15 cellular contexts compared by ENCODE assay signal in the genomic region with DNA sequence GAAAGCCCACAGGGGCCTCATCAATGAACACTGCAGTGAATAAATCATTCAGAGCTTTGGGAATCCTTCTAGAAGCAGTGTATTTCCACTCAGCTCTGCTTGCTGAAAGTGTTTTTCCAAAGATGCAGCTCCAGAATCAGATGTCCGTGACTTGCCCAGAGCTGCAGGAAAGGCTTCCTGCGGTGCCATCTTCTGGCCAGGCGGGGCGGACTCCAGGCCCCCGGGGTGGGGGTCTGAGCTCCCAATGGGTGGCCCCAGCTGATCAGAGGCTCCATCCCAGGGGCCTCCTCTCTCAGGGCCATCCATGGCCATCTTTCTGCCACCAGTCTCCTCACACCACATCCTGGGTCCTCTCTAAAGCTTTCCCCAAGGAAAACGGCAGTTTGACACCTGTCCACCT.
DNase-seq lines count a peak whose midpoint lies in the region; ATAC-seq, FAIRE-seq and TF ChIP-seq lines count a peak whose summit lies in the region.
"Had no signal": no experiment of that assay in that cellular context is flagged by ENCODE, and none has a peak within 500 bp of the region (broad histone marks: within the 10 kb centered on the region; RNA-seq: fewer than 3 reads in every experiment).

No MANE protein-coding gene starts in this region.

- H3K4me3 ChIP-seq in H7 (ENCODE audit: insufficient read depth, low read depth, low read length) (no peak overlapping the region), WERI-Rb-1 (ENCODE audit: low read depth, low read length) (no peak overlapping the region), HepG2 (replicated peaks in 1 of 3; ENCODE audit: insufficient read depth in 1 of 3, low read depth in 2 of 3, low read length in 3 of 3) (no peak overlapping the region), spleen (no peak overlapping the region)
- H3K4me3 ChIP-seq: HAP-1, PC-9 had no signal

- H2AFZ ChIP-seq in HepG2 (ENCODE audit: low read length): no peak overlapping the region
- H2AFZ ChIP-seq: PC-9 had no signal

- TF ChIP-seq EP300 in HepG2 (IDR thresholded peaks at IDR 0.05; ENCODE audit: low read depth in 2 of 2, low read length in 2 of 2) (no peak), HepG2 (CRISPR knock-in tag; IDR thresholded peaks at IDR 0.05; ENCODE audit: borderline replicate concordance) (no peak)

- no peak overlapping the region for H3K9ac ChIP-seq in HepG2 (ENCODE audit: insufficient read depth, low read depth, low read length)

- CTCF ChIA-PET in HepG2 (lab: Yijun Ruan, JAX; ENCODE audit: low intra/inter-chr PET ratio, low total read pairs) (interaction anchor here (4.4 kb wide), 1 partner anchor 105 kb away, joined by 38 read pairs; no protein-coding TSS in a partner anchor), RWPE1 (lab: Yijun Ruan, JAX) (interaction anchor here (0.6 kb wide), 1 partner anchor 197 kb away, joined by 3 read pairs; no protein-coding TSS in a partner anchor)

- POLR2A ChIA-PET in HepG2 (lab: Yijun Ruan, JAX): no interaction called here
- POLR2A ChIA-PET in RWPE1 (lab: Yijun Ruan, JAX; ENCODE audit: low non-redundant PET): no interaction called here

- no peaks in the 10 kb centered on the region for H3K36me3 ChIP-seq in H7 (replicated peaks; ENCODE audit: control insufficient read depth, insufficient read depth, low read length)
- no peaks in the 10 kb centered on the region for H3K36me3 ChIP-seq in WERI-Rb-1
- H3K36me3 ChIP-seq in HepG2 (replicated peaks in 1 of 2; ENCODE audit: control insufficient read depth in 1 of 2, insufficient read depth in 2 of 2, low read length in 2 of 2): no peaks in the 10 kb centered on the region
- H3K36me3 ChIP-seq in spleen: no peaks in the 10 kb centered on the region
- H3K36me3 ChIP-seq: HAP-1 had no signal

- in situ Hi-C loops in HepG2 (cut with HindIII; ENCODE audit: extremely low pct_ligation_motif_present, low pct_unique_long_range_greater_than_20kb): loop anchor here (5.0 kb wide), 1 partner anchor 106 kb away; no protein-coding TSS in a partner anchor

- FAIRE-seq in HepG2 (lab: Jason Lieb, UNC): no peak

- peak; percentile 14 for ATAC-seq in HepG2
- ATAC-seq: CD8-positive, alpha-beta T cell had no signal

- H3K27me3 ChIP-seq in H7 (ENCODE audit: control insufficient read depth, insufficient read depth, low read length) (no peaks in the 10 kb centered on the region), WERI-Rb-1 (ENCODE audit: insufficient read depth, low read depth, severe bottlenecking) (no peaks in the 10 kb centered on the region), HepG2 (ENCODE audit: control insufficient read depth in 1 of 2, insufficient read depth in 2 of 2, low read length in 2 of 2) (peaks cover 0 to 1% of the 10 kb centered on the region in 2 experiments; a peak in 2 of 5 replicates), spleen (replicated peaks in 1 of 7) (no peaks in the 10 kb centered on the region)

- no peaks in the 10 kb centered on the region for H4K20me1 ChIP-seq in HepG2 (ENCODE audit: insufficient read depth, low read length)

- no peak for TF ChIP-seq POLR2A in HepG2 (IDR thresholded peaks at IDR 0.05; ENCODE audit: insufficient read depth in 1 of 2, low read depth in 2 of 2, low read length in 2 of 2)
- no peak for TF ChIP-seq POLR2A in spleen (IDR thresholded peaks at IDR 0.05)

- peak overlapping the region; percentile 40 for H3K4me2 ChIP-seq in HepG2 (ENCODE audit: low read depth, low read length)
- H3K4me2 ChIP-seq: PC-9 had no signal

- no peaks in the 10 kb centered on the region for H3K9me3 ChIP-seq in WERI-Rb-1 (ENCODE audit: severe bottlenecking)
- no peaks in the 10 kb centered on the region for H3K9me3 ChIP-seq in HepG2 (ENCODE audit: low read length)
- H3K9me3 ChIP-seq in spleen: no peaks in the 10 kb centered on the region
- H3K9me3 ChIP-seq: HAP-1 had no signal

- no peak overlapping the region for H3K27ac ChIP-seq in WERI-Rb-1
- no peak overlapping the region for H3K27ac ChIP-seq in HepG2 (ENCODE audit: extremely low read length, insufficient read depth, low read length)
- no peak overlapping the region for H3K27ac ChIP-seq in spleen
- no peak overlapping the region for H3K27ac ChIP-seq in RWPE1
- H3K27ac ChIP-seq: PC-9 had no signal

- no peaks in the 10 kb centered on the region for H3K79me2 ChIP-seq in HepG2 (ENCODE audit: insufficient read depth, low read length)

- TF ChIP-seq CTCF in WERI-Rb-1 (IDR thresholded peaks at IDR 0.05; ENCODE audit: low read depth, low read length) (peak; percentile 59), HepG2 (CRISPR knock-in tag; IDR thresholded peaks at IDR 0.05) (peak; percentile 40), spleen (IDR thresholded peaks at IDR 0.05 in 8 of 11, conservative IDR thresholded peaks at IDR 0.05 in 3 of 11) (no peak), RWPE1 (conservative IDR thresholded peaks at IDR 0.05; ENCODE audit: low read depth) (no peak)

- intact Hi-C loops in HepG2 (cut with micrococcal nuclease; ENCODE audit: unreplicated experiment): loop anchor here (2.0 kb wide), 2 partner anchors 31 to 197 kb away; no protein-coding TSS in a partner anchor
- intact Hi-C loops in spleen (cut with DNase I; ENCODE audit: low total_unique reads): no loop called here

- peak; percentile 8 for DNase-seq in AG20443 (ENCODE audit: low spot score)
- peak; percentile 61 for DNase-seq in H7
- DNase-seq in WERI-Rb-1: peak; percentile 52
- no peak for DNase-seq in HepG2 (ENCODE audit: low spot score)
- no peak for DNase-seq in DMS53 treated with DMSO at 0.1 percent for 48 hours (lab: John Stamatoyannopoulos, UW; ENCODE audit: unreplicated experiment)
- DNase-seq in spleen: no peak
- DNase-seq in RWPE1 (ENCODE audit: low spot score): no peak
- DNase-seq: CD8-positive, alpha-beta T cell; KG1; NCI-H1417; NCI-H2029; NCI-H524 treated with DMSO at 0.1 percent for 48 hours; PC-9; T-helper 1 cell had no signal

- BruUV-seq in HepG2 (replicated peaks; lab: Mats Ljungman, UMichigan): no TSS peak

- TF ChIP-seq RAD21 in HepG2 (CRISPR knock-in tag; IDR thresholded peaks at IDR 0.05): no peak

- 58% methylated on average over 1 of the region's 6 CpGs for WGBS in HepG2 (ENCODE audit: low lambda C conversion rate)
- WGBS in spleen, 5 donors: 68 to 100% (median 82%) methylated on average over 1 to 6 of the region's 6 CpGs

- H3K4me1 ChIP-seq in HepG2 (ENCODE audit: insufficient read depth, low read length): peaks cover 26% of the 10 kb centered on the region
- peaks cover 0 to 10% (median 0%) of the 10 kb centered on the region in 6 donors for H3K4me1 ChIP-seq in spleen
- H3K4me1 ChIP-seq: HAP-1 had no signal

TF ChIP-seq in HepG2, 621 proteins besides CTCF, POLR2A, EP300 and RAD21 (continues in another document):
- no peak for TF ChIP-seq KLF9 (CRISPR knock-in tag; IDR thresholded peaks at IDR 0.05; ENCODE audit: low read depth)
- TF ChIP-seq, protein P1, sequence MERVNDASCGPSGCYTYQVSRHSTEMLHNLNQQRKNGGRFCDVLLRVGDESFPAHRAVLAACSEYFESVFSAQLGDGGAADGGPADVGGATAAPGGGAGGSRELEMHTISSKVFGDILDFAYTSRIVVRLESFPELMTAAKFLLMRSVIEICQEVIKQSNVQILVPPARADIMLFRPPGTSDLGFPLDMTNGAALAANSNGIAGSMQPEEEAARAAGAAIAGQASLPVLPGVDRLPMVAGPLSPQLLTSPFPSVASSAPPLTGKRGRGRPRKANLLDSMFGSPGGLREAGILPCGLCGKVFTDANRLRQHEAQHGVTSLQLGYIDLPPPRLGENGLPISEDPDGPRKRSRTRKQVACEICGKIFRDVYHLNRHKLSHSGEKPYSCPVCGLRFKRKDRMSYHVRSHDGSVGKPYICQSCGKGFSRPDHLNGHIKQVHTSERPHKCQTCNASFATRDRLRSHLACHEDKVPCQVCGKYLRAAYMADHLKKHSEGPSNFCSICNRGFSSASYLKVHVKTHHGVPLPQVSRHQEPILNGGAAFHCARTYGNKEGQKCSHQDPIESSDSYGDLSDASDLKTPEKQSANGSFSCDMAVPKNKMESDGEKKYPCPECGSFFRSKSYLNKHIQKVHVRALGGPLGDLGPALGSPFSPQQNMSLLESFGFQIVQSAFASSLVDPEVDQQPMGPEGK (CRISPR knock-in tag; IDR thresholded peaks at IDR 0.05): peak; percentile 45; the same call in 1 of the 2 replicates
- TF ChIP-seq, protein P2, sequence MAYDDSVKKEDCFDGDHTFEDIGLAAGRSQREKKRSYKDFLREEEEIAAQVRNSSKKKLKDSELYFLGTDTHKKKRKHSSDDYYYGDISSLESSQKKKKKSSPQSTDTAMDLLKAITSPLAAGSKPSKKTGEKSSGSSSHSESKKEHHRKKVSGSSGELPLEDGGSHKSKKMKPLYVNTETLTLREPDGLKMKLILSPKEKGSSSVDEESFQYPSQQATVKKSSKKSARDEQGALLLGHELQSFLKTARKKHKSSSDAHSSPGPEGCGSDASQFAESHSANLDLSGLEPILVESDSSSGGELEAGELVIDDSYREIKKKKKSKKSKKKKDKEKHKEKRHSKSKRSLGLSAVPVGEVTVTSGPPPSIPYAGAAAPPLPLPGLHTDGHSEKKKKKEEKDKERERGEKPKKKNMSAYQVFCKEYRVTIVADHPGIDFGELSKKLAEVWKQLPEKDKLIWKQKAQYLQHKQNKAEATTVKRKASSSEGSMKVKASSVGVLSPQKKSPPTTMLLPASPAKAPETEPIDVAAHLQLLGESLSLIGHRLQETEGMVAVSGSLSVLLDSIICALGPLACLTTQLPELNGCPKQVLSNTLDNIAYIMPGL (CRISPR knock-in tag; IDR thresholded peaks at IDR 0.05; ENCODE audit: borderline replicate concordance in 1 of 2, low read depth in 1 of 2): no peak
- TF ChIP-seq ZNF44 (CRISPR knock-in tag; IDR thresholded peaks at IDR 0.05): no peak
- no peak for TF ChIP-seq RCOR2 (CRISPR knock-in tag; IDR thresholded peaks at IDR 0.05)
- peak; percentile 42 for TF ChIP-seq STAG1 (CRISPR knock-in tag; IDR thresholded peaks at IDR 0.05)
- TF ChIP-seq, protein P3, sequence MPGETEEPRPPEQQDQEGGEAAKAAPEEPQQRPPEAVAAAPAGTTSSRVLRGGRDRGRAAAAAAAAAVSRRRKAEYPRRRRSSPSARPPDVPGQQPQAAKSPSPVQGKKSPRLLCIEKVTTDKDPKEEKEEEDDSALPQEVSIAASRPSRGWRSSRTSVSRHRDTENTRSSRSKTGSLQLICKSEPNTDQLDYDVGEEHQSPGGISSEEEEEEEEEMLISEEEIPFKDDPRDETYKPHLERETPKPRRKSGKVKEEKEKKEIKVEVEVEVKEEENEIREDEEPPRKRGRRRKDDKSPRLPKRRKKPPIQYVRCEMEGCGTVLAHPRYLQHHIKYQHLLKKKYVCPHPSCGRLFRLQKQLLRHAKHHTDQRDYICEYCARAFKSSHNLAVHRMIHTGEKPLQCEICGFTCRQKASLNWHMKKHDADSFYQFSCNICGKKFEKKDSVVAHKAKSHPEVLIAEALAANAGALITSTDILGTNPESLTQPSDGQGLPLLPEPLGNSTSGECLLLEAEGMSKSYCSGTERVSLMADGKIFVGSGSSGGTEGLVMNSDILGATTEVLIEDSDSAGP (CRISPR knock-in tag; IDR thresholded peaks at IDR 0.05; ENCODE audit: borderline replicate concordance): 0 out of 2 replicates have a peak, but pooled peaks have one; percentile 5

Comparison
In these comparisons a context has a peak if more than half of its experiments do, and no peak if none do; other contexts are left out.
1. DNase-seq: peak in AG20443 (single experiment), H7 (single experiment) and WERI-Rb-1 (single experiment); none in HepG2 (single experiment), DMS53 treated with DMSO at 0.1 percent for 48 hours (single experiment), spleen (single experiment) and RWPE1 (single experiment).
2. CTCF ChIP-seq: peak in WERI-Rb-1 (single experiment) and HepG2 (single experiment); none in spleen (0 of 11) and RWPE1 (single experiment).